Comparison of ENCODE assay signal across 1 cellular context in the genomic region with DNA sequence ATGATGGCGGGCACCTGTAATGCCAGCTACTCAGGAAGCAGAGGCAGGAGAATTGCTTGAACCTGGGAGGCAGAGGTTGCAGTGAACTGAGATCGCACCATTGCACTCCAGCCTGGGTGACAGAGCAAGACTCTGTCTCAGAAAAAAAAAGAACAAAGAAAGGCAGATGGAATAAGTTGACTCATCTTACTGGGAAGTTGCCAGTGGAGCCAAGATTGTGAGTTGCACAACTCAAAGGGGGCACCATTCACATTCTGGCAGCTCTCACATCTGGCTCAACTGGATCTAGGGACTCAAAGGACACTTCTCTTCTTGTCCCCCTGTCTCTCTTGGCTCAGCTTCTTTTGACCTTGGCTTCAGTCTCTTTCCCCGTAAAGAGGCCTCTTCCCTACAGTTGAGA.
TF ChIP-seq lines count a peak whose summit lies in the region.

No MANE protein-coding gene starts in this region.

TF ChIP-seq in IMR-90, 13 proteins besides CTCF, POLR2A, EP300 and RAD21:
- TF ChIP-seq CEBPB (IDR thresholded peaks at IDR 0.05; ENCODE audit: low read depth, low read length) = peak; percentile 97
- peak; percentile 62; the same call in 1 of the 2 replicates for TF ChIP-seq MAZ (IDR thresholded peaks at IDR 0.05; ENCODE audit: borderline replicate concordance, low read depth, low read length)
- no peak for TF ChIP-seq BHLHE40 (IDR thresholded peaks at IDR 0.05; ENCODE audit: low read depth, low read length)
